ENCODE assay signal across 13 cellular contexts in the genomic region with DNA sequence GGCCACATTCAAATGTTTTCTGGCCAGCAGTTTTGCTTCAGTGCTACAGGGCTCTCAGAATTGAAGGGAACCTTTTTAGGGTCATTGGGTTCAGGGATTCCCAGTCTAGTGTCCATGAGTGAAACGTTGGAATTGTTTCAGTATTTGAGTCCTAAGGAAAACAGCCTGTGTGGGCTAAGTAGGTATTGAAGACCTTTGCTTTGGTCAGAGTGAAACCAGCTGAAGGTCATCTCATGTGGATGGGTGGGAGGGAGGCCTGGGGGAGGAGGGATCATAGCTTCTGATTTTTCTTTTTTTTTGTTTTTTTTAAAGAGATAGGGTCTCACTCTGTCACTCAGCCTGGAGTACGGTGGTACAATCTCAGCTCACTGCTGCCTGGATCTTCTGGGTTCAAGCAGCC. TPM values are rescaled to one million over a fixed set of nuclear protein-coding genes. Genes with fewer than 3 reads are reported as not detected.
DNase-seq lines count a peak whose midpoint lies in the region; ATAC-seq and TF ChIP-seq lines count a peak whose summit lies in the region.
"Had no signal": no experiment of that assay in that cellular context is flagged by ENCODE, and none has a peak within 500 bp of the region (broad histone marks: within the 10 kb centered on the region; RNA-seq: fewer than 3 reads in every experiment).

No MANE protein-coding gene starts in this region.

- DNase-seq in activated CD8-positive, alpha-beta memory T cell treated with anti-CD3 and anti-CD28 coated beads, Interleukin-2, amount 50 U/mL, for 48 hours, result peak; percentile 6
- no peak for DNase-seq in activated CD8-positive, alpha-beta memory T cell treated with anti-CD3 and anti-CD28 coated beads, Interleukin-2, amount 50 U/mL, for 4 hours
- DNase-seq in caudate nucleus (lab: John Stamatoyannopoulos, UW) (no peak), mesothelial cell of epicardium (ENCODE audit: low spot score in 2 of 2, unreplicated experiment in 2 of 2) (no peak), suprapubic skin (ENCODE audit: low spot score in 2 of 2) (no peak), NCI-H82 treated with DMSO at 0.1 percent for 48 hours (lab: John Stamatoyannopoulos, UW; ENCODE audit: unreplicated experiment) (no peak), DMS53 (lab: John Stamatoyannopoulos, UW) (no peak)
- DNase-seq: aorta; DND-41; stimulated activated CD4-positive, alpha-beta T cell treated with anti-CD3 and anti-CD28 coated beads, Interleukin-2, amount 100 ng/mL, for 24 hours; T-helper 1 cell had no signal

- no peak overlapping the region for H3K4me3 ChIP-seq in suprapubic skin

- H3K4me1 ChIP-seq in suprapubic skin, result peaks cover 49% of the 10 kb centered on the region

- H3K9me3 Mint-ChIP-seq in mesothelial cell of epicardium, result peaks cover 24% of the 10 kb centered on the region

- H3K4me3 Mint-ChIP-seq in mesothelial cell of epicardium, result no peak overlapping the region

- peaks cover 28% of the 10 kb centered on the region for H3K4me1 Mint-ChIP-seq in mesothelial cell of epicardium

- TF ChIP-seq CTCF in mesothelial cell of epicardium (IDR thresholded peaks at IDR 0.05; ENCODE audit: unreplicated experiment), result no peak
- no peak for TF ChIP-seq CTCF in suprapubic skin (IDR thresholded peaks at IDR 0.05)

- no peaks in the 10 kb centered on the region for H3K9me3 ChIP-seq in suprapubic skin

- H3K27me3 ChIP-seq in suprapubic skin, result no peaks in the 10 kb centered on the region

- no peak for TF ChIP-seq POLR2A in suprapubic skin (IDR thresholded peaks at IDR 0.05)

- TF ChIP-seq EP300 in suprapubic skin (IDR thresholded peaks at IDR 0.05), result no peak

- H3K27me3 Mint-ChIP-seq in mesothelial cell of epicardium (ENCODE audit: low read depth), result no peaks in the 10 kb centered on the region

- H3K36me3 ChIP-seq in suprapubic skin, result no peaks in the 10 kb centered on the region

- ATAC-seq in GM19035 (IDR thresholded peaks at IDR 0.05; ENCODE audit: unreplicated experiment), result no peak
- ATAC-seq: esophagus mucosa had no signal

- WGBS in suprapubic skin, result 84% methylated on average over 1 of the region's 2 CpGs

- H3K36me3 Mint-ChIP-seq in mesothelial cell of epicardium, result peaks cover 23% of the 10 kb centered on the region

- H3K27ac ChIP-seq in caudate nucleus (ENCODE audit: low read depth, low read length) (peak overlapping the region; percentile 59), suprapubic skin (peak overlapping the region; percentile 65)

- H3K27ac Mint-ChIP-seq in mesothelial cell of epicardium, result peak overlapping the region; percentile 14

RNA-seq across cellular contexts. Expression of a gene that starts 20.2 kb away (rescaled TPM):
- total RNA-seq in mesothelial cell of epicardium (24.8 to 25.0 TPM (median 24.8 TPM) in 3 replicates), suprapubic skin (10 to 100 TPM; 16.9 to 36.9 (median 20.3) TPM)
